In genomic region chr20:32236819-32237218, GRCh38 we compare ENCODE assay signal across 14 cellular contexts.
"Had no signal": no experiment of that assay in that cellular context is flagged by ENCODE, and none has a peak within 500 bp of the region (broad histone marks: within the 10 kb centered on the region; RNA-seq: fewer than 3 reads in every experiment).

No MANE protein-coding gene starts in this region.

- H3K27me3 Mint-ChIP-seq: dendritic cell treated with granulocyte-macrophage colony-stimulating factor and Interleukin-4, amounts not matched to agents 40 ng/mL and 50 ng/mL, for 4 days; natural killer cell treated with Interleukin-12 subunit alpha and Interleukin-12 subunit beta and Interleukin-15 and Interleukin-18, amount 100 ng/mL, for 72 hours had no signal

- H3K4me3 Mint-ChIP-seq: dendritic cell treated with granulocyte-macrophage colony-stimulating factor and Interleukin-4, amounts not matched to agents 40 ng/mL and 50 ng/mL, for 4 days; natural killer cell treated with Interleukin-12 subunit alpha and Interleukin-12 subunit beta and Interleukin-15 and Interleukin-18, amount 100 ng/mL, for 72 hours had no signal

- H3K27ac ChIP-seq: foreskin keratinocyte, right atrium auricular region, skin epidermis, upper lobe of right lung had no signal

- H3K4me3 ChIP-seq: right atrium auricular region, skin epidermis, upper lobe of right lung had no signal

- H3K27ac Mint-ChIP-seq: dendritic cell treated with granulocyte-macrophage colony-stimulating factor and Interleukin-4, amounts not matched to agents 40 ng/mL and 50 ng/mL, for 4 days; natural killer cell treated with Interleukin-12 subunit alpha and Interleukin-12 subunit beta and Interleukin-15 and Interleukin-18, amount 100 ng/mL, for 72 hours had no signal

- H3K9me3 ChIP-seq: right atrium auricular region, upper lobe of right lung had no signal

- H3K27me3 ChIP-seq: foreskin keratinocyte, right atrium auricular region, upper lobe of right lung had no signal

- ATAC-seq: natural killer cell treated with Interleukin-12 subunit alpha and Interleukin-12 subunit beta and Interleukin-15 and Interleukin-18, amount 100 ng/mL, for 72 hours; SK-N-SH treated with all-trans-retinoic acid at 6 μM for 48 hours; upper lobe of right lung had no signal

- H3K4me1 ChIP-seq: foreskin keratinocyte, right atrium auricular region had no signal

- DNase-seq: activated CD4-positive, alpha-beta T cell treated with anti-CD3 and anti-CD28 coated beads for 48 hours; activated effector memory CD4-positive, alpha-beta T cell treated with anti-CD3 and anti-CD28 coated beads, Interleukin-2, amount 50 U/mL, for 16 hours; effector memory CD4-positive, alpha-beta T cell; foreskin keratinocyte; mesendoderm; nucleus accumbens; stimulated activated CD4-positive, alpha-beta T cell treated with anti-CD3 and anti-CD28 coated beads, Interleukin-4, amount 100 ng/mL, for 24 hours; stimulated activated naive CD4-positive, alpha-beta T cell treated with Interleukin-2 at 50 U/mL for 16 hours; upper lobe of right lung had no signal

- H3K9me3 Mint-ChIP-seq: dendritic cell treated with granulocyte-macrophage colony-stimulating factor and Interleukin-4, amounts not matched to agents 40 ng/mL and 50 ng/mL, for 4 days; natural killer cell treated with Interleukin-12 subunit alpha and Interleukin-12 subunit beta and Interleukin-15 and Interleukin-18, amount 100 ng/mL, for 72 hours had no signal
